In the genomic region with DNA sequence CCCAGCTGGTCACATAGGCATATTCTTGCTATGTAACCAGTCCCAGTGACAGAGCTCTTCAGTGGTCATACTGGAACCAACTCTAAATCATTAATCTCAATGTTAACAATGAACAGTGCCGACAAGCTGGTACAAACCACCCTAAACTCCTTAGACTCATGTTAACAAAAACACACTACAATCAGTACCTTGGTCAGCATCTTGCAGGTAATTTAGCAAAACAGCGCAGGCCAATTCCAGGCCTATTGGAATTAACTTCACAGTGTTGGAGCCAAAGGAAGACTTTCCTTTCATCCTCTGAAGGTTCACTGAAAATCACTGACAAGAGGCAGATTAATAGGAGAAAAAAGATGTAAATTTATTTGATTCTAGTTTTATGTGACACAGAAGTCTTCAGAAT, we compare ENCODE assay signal across 2 cellular contexts.
TF ChIP-seq lines count a peak whose summit lies in the region.

No MANE protein-coding gene starts in this region.

TF ChIP-seq in liver, 16 proteins besides CTCF, POLR2A, EP300 and RAD21:
- TF ChIP-seq, protein P1, sequence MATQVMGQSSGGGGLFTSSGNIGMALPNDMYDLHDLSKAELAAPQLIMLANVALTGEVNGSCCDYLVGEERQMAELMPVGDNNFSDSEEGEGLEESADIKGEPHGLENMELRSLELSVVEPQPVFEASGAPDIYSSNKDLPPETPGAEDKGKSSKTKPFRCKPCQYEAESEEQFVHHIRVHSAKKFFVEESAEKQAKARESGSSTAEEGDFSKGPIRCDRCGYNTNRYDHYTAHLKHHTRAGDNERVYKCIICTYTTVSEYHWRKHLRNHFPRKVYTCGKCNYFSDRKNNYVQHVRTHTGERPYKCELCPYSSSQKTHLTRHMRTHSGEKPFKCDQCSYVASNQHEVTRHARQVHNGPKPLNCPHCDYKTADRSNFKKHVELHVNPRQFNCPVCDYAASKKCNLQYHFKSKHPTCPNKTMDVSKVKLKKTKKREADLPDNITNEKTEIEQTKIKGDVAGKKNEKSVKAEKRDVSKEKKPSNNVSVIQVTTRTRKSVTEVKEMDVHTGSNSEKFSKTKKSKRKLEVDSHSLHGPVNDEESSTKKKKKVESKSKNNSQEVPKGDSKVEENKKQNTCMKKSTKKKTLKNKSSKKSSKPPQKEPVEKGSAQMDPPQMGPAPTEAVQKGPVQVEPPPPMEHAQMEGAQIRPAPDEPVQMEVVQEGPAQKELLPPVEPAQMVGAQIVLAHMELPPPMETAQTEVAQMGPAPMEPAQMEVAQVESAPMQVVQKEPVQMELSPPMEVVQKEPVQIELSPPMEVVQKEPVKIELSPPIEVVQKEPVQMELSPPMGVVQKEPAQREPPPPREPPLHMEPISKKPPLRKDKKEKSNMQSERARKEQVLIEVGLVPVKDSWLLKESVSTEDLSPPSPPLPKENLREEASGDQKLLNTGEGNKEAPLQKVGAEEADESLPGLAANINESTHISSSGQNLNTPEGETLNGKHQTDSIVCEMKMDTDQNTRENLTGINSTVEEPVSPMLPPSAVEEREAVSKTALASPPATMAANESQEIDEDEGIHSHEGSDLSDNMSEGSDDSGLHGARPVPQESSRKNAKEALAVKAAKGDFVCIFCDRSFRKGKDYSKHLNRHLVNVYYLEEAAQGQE (IDR thresholded peaks at IDR 0.05), result peak; percentile 55
- TF ChIP-seq, protein P2, sequence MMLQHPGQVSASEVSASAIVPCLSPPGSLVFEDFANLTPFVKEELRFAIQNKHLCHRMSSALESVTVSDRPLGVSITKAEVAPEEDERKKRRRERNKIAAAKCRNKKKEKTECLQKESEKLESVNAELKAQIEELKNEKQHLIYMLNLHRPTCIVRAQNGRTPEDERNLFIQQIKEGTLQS (IDR thresholded peaks at IDR 0.05), result no peak

TF ChIP-seq in HepG2, 621 proteins besides CTCF, POLR2A, EP300 and RAD21:
- TF ChIP-seq, protein P1 (IDR thresholded peaks at IDR 0.05; ENCODE audit: borderline replicate concordance in 1 of 2, low read depth in 1 of 2, low read length in 2 of 2), result peak in 1 of 2 experiments; percentile 79; a peak in 2 of 4 replicates
- TF ChIP-seq XBP1 (CRISPR knock-in tag; IDR thresholded peaks at IDR 0.05) (no peak), HNRNPH1 (optimal IDR thresholded peaks at IDR 0.05; ENCODE audit: low read depth, low read length) (no peak), ZNF205 (CRISPR knock-in tag; IDR thresholded peaks at IDR 0.05) (no peak)
